1 cellular context compared by ENCODE assay signal in genomic region chr17:51188321-51188853, GRCh38.
TF ChIP-seq lines count a peak whose summit lies in the region.

No MANE protein-coding gene starts in this region.

TF ChIP-seq in IMR-90, 13 proteins besides CTCF, POLR2A, EP300 and RAD21:
- TF ChIP-seq MAFK (IDR thresholded peaks at IDR 0.05; ENCODE audit: low read depth, low read length) (peak; percentile 58), CHD1 (IDR thresholded peaks at IDR 0.05; ENCODE audit: low read depth, low read length) (no peak)
